Comparison of ENCODE assay signal across 8 cellular contexts in the genomic region with DNA sequence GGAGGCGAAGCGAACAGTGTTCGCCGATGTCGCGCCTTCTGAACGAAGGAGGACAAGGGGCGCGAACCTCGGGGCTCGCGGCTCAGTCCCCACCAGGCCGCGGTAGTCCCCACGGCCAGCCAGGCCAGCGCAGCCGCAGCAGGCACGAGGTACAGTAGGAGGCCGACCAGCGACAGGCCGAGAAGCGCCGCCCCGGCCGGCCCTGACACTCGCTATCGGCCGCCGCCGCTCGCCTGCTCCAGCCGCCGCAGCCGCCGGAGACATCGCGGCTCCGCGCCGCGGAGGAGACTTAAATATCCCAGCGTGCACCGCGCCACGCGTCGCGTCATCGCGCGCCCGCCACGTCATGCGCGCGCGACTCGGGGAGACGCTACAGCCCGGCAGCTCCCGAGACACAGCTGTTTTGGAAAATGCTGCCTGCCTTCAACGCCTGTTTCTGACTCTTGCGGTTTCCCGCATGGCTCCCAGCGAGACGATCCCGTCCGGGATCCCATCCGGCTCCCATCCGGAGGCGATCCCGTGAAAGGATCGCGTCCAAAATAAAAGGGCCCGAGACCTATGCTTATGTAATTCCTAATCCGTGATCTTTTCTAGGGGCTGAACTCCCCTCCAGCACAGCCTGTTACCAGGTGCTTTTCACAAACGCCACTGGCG. TPM values are rescaled to one million over a fixed set of nuclear protein-coding genes. Genes with fewer than 3 reads are reported as not detected.
DNase-seq lines count a peak whose midpoint lies in the region; ATAC-seq and TF ChIP-seq lines count a peak whose summit lies in the region.
"Not testable (repeated sequence)": the region's sequence is repeated elsewhere in the genome, so short reads cannot be mapped to it uniquely, and the experiment has no call there.

A gene (minus strand): TSS at position 291 of the 654 bp plus-strand sequence. CDS start 1,215 bp downstream, outside the sequence.

- POLR2A ChIA-PET in activated naive CD8-positive, alpha-beta T cell treated with anti-CD3 and anti-CD28 coated beads, Interleukin-2, amount 10 ng/mL, durations not matched to agents 7 days and 5 days (lab: Charles Lee); naive thymus-derived CD8-positive, alpha-beta T cell (lab: Charles Lee): not testable (repeated sequence)

- not testable (repeated sequence) for H3K4me1 Mint-ChIP-seq in activated naive CD8-positive, alpha-beta T cell treated with anti-CD3 and anti-CD28 coated beads, Interleukin-2, amount 10 ng/mL, durations not matched to agents 7 days and 5 days; naive thymus-derived CD8-positive, alpha-beta T cell; stimulated activated naive CD8-positive, alpha-beta T cell treated with anti-CD3 and anti-CD28 coated beads, Interleukin-15, Interleukin-2, amounts not matched to agents 100 ng/mL and 50 ng/mL, for 24 hours (ENCODE audit: low read depth)

- H4K20me1 ChIP-seq in SU-DHL-6 (ENCODE audit: low read depth, low read length): not testable (repeated sequence)

- peak within 1 kb of the TSS; percentile 71 for H3K27ac ChIP-seq in HL-60 (replicated peaks)
- H3K27ac ChIP-seq in SU-DHL-6 (ENCODE audit: low read depth, low read length): not testable (repeated sequence)

- peak within 1 kb of the TSS; percentile 64 for H2AFZ ChIP-seq in SU-DHL-6 (ENCODE audit: low read depth, low read length, severe bottlenecking)

- H3K4me2 ChIP-seq in SU-DHL-6 (ENCODE audit: low read depth, low read length, poor library complexity, severe bottlenecking): peak within 1 kb of the TSS; percentile 82

- H3K27ac Mint-ChIP-seq in activated naive CD8-positive, alpha-beta T cell treated with anti-CD3 and anti-CD28 coated beads, Interleukin-2, amount 10 ng/mL, durations not matched to agents 7 days and 5 days: peak within 1 kb of the TSS; percentile 94
- peak within 1 kb of the TSS; percentile 90 to 99 (median 98) for H3K27ac Mint-ChIP-seq in naive thymus-derived CD8-positive, alpha-beta T cell
- H3K27ac Mint-ChIP-seq in stimulated activated naive CD8-positive, alpha-beta T cell treated with anti-CD3 and anti-CD28 coated beads, Interleukin-15, Interleukin-2, amounts not matched to agents 100 ng/mL and 50 ng/mL, for 24 hours: peak within 1 kb of the TSS; percentile 98

- H3K36me3 Mint-ChIP-seq in activated naive CD8-positive, alpha-beta T cell treated with anti-CD3 and anti-CD28 coated beads, Interleukin-2, amount 10 ng/mL, durations not matched to agents 7 days and 5 days: not testable (repeated sequence)
- peaks cover 0 to 18% (median 0%) of the 10 kb centered on the region in 3 donors for H3K36me3 Mint-ChIP-seq in naive thymus-derived CD8-positive, alpha-beta T cell
- H3K36me3 Mint-ChIP-seq in stimulated activated naive CD8-positive, alpha-beta T cell treated with anti-CD3 and anti-CD28 coated beads, Interleukin-15, Interleukin-2, amounts not matched to agents 100 ng/mL and 50 ng/mL, for 24 hours (ENCODE audit: low read depth): peaks cover 16% of the 10 kb centered on the region

- not testable (repeated sequence) for H3K9me3 Mint-ChIP-seq in activated naive CD8-positive, alpha-beta T cell treated with anti-CD3 and anti-CD28 coated beads, Interleukin-2, amount 10 ng/mL, durations not matched to agents 7 days and 5 days; naive thymus-derived CD8-positive, alpha-beta T cell; stimulated activated naive CD8-positive, alpha-beta T cell treated with anti-CD3 and anti-CD28 coated beads, Interleukin-15, Interleukin-2, amounts not matched to agents 100 ng/mL and 50 ng/mL, for 24 hours

- H3K4me3 ChIP-seq in HL-60 (replicated peaks; ENCODE audit: insufficient read depth, low read length) (peak within 1 kb of the TSS; percentile 58), SU-DHL-6 (ENCODE audit: insufficient read depth, low read length, poor library complexity, severe bottlenecking) (peak within 1 kb of the TSS; percentile 75)

- not testable (repeated sequence) for H3F3A ChIP-seq in SU-DHL-6 (ENCODE audit: insufficient read depth)

- DNase-seq in HL-60 (ENCODE audit: low read depth in 1 of 2, low spot score in 1 of 2): peak; percentile 20 to 36
- DNase-seq in activated naive CD8-positive, alpha-beta T cell treated with anti-CD3 and anti-CD28 coated beads, Interleukin-2, amount 10 ng/mL, durations not matched to agents 7 days and 5 days: peak; percentile 69
- DNase-seq in foreskin melanocyte: peak; percentile 21
- peak in 9 of 10 donors; percentile 16 to 81 (median 33) for DNase-seq in naive thymus-derived CD8-positive, alpha-beta T cell

- H3K4me1 ChIP-seq in ES-I3 (ENCODE audit: insufficient read depth, low read length): not testable (repeated sequence)

- not testable (repeated sequence) for H3K36me3 ChIP-seq in ES-I3 (ENCODE audit: insufficient read depth, low read length); SU-DHL-6 (ENCODE audit: low read length)

- not testable (repeated sequence) for H3K9me2 ChIP-seq in SU-DHL-6 (replicated peaks; ENCODE audit: insufficient read depth, low read length)

- peak; percentile 80 for ATAC-seq in GM21737 (IDR thresholded peaks at IDR 0.05; ENCODE audit: unreplicated experiment)
- peak; percentile 90 for ATAC-seq in activated naive CD8-positive, alpha-beta T cell treated with anti-CD3 and anti-CD28 coated beads, Interleukin-2, amount 10 ng/mL, durations not matched to agents 7 days and 5 days (ENCODE audit: low read depth)
- ATAC-seq in naive thymus-derived CD8-positive, alpha-beta T cell: peak; percentile 86 to 93

- H3K27me3 ChIP-seq in HL-60 (ENCODE audit: insufficient read depth, poor library complexity, severe bottlenecking); SU-DHL-6 (ENCODE audit: low read length): not testable (repeated sequence)

- not testable (repeated sequence) for H3K27me3 Mint-ChIP-seq in activated naive CD8-positive, alpha-beta T cell treated with anti-CD3 and anti-CD28 coated beads, Interleukin-2, amount 10 ng/mL, durations not matched to agents 7 days and 5 days; naive thymus-derived CD8-positive, alpha-beta T cell; stimulated activated naive CD8-positive, alpha-beta T cell treated with anti-CD3 and anti-CD28 coated beads, Interleukin-15, Interleukin-2, amounts not matched to agents 100 ng/mL and 50 ng/mL, for 24 hours

- not testable (repeated sequence) for H3K79me2 ChIP-seq in SU-DHL-6 (ENCODE audit: insufficient read depth, low read length)

- TF ChIP-seq CTCF in HL-60 (IDR thresholded peaks at IDR 0.05; ENCODE audit: insufficient read depth, low read length); SU-DHL-6 (IDR thresholded peaks at IDR 0.05; ENCODE audit: insufficient read depth, low read length, poor library complexity, severe bottlenecking): not testable (repeated sequence)

- H3K9me3 ChIP-seq in ES-I3 (ENCODE audit: control insufficient read depth, insufficient read depth, low read length); SU-DHL-6 (ENCODE audit: insufficient read depth, low read length): not testable (repeated sequence)

- H3K4me3 Mint-ChIP-seq in activated naive CD8-positive, alpha-beta T cell treated with anti-CD3 and anti-CD28 coated beads, Interleukin-2, amount 10 ng/mL, durations not matched to agents 7 days and 5 days: peak within 1 kb of the TSS; percentile 91
- peak within 1 kb of the TSS; percentile 78 to 97 (median 92) for H3K4me3 Mint-ChIP-seq in naive thymus-derived CD8-positive, alpha-beta T cell
- H3K4me3 Mint-ChIP-seq in stimulated activated naive CD8-positive, alpha-beta T cell treated with anti-CD3 and anti-CD28 coated beads, Interleukin-15, Interleukin-2, amounts not matched to agents 100 ng/mL and 50 ng/mL, for 24 hours: peak within 1 kb of the TSS; percentile 92

- H3K9ac ChIP-seq in ES-I3 (ENCODE audit: low read depth, low read length) (peak within 1 kb of the TSS; percentile 55), SU-DHL-6 (ENCODE audit: low read length) (peak within 1 kb of the TSS; percentile 67)

RNA-seq across cellular contexts. Expression of the gene that starts here (rescaled TPM):
- total RNA-seq in activated naive CD8-positive, alpha-beta T cell treated with anti-CD3 and anti-CD28 coated beads, Interleukin-2, amount 10 ng/mL, durations not matched to agents 7 days and 5 days: 10 to 100 TPM; 12.7 to 13.9 TPM
- 10 to 100 TPM; 19.7 to 20.5 TPM for total RNA-seq in naive thymus-derived CD8-positive, alpha-beta T cell
- polyA plus RNA-seq in naive thymus-derived CD8-positive, alpha-beta T cell: 10 to 100 TPM in 1 of 3 donors, 1 to 10 TPM in 2; 1.6 to 14.3 (median 3.5) TPM
